ENCODE assay signal across 8 cellular contexts in genomic region chr6:167141667-167142432, GRCh38. TPM values are rescaled to one million over a fixed set of nuclear protein-coding genes. Genes with fewer than 3 reads are reported as not detected.
DNase-seq lines count a peak whose midpoint lies in the region; ATAC-seq and TF ChIP-seq lines count a peak whose summit lies in the region.

No MANE protein-coding gene starts in this region.

- no peak overlapping the region for H3K4me3 ChIP-seq in esophagus squamous epithelium

- H3K4me1 ChIP-seq in esophagus squamous epithelium = peaks cover 0 to 7% (median 0%) of the 10 kb centered on the region in 3 donors

- 38 to 47% methylated on average over 17 to 18 of the region's 18 CpGs for WGBS in esophagus squamous epithelium, 2 donors

- H3K9me3 ChIP-seq in esophagus squamous epithelium = no peaks in the 10 kb centered on the region

- no peak overlapping the region for H3K27ac Mint-ChIP-seq in HFFc6

- peak; percentile 55 for ATAC-seq in omental fat pad (ENCODE audit: low FRiP score)
- no peak for ATAC-seq in HG02840 (IDR thresholded peaks at IDR 0.05; ENCODE audit: low FRiP score, unreplicated experiment)

- TF ChIP-seq CTCF in HFFc6 (IDR thresholded peaks at IDR 0.05) = peak; percentile 18; the same call in 1 of the 2 replicates
- peak; percentile 47 to 75 (median 64) for TF ChIP-seq CTCF in esophagus squamous epithelium (IDR thresholded peaks at IDR 0.05)
- peak in 1 of 3 donors; percentile 17 for TF ChIP-seq CTCF in omental fat pad (IDR thresholded peaks at IDR 0.05)

- no peaks in the 10 kb centered on the region for H3K4me1 Mint-ChIP-seq in HFFc6 (ENCODE audit: low read depth)

- H3K27me3 ChIP-seq in esophagus squamous epithelium = peaks cover 0 to 58% (median 0%) of the 10 kb centered on the region in 4 donors

- no peak overlapping the region for H3K27ac ChIP-seq in esophagus squamous epithelium

- H3K36me3 Mint-ChIP-seq in HFFc6 (ENCODE audit: low read depth) = peaks cover 7% of the 10 kb centered on the region

- intact Hi-C loops in esophagus squamous epithelium (cut with DNase I) = loop anchor here (5.0 kb wide), 1 partner anchor 355 kb away; no protein-coding TSS in a partner anchor

- TF ChIP-seq POLR2A in esophagus squamous epithelium (IDR thresholded peaks at IDR 0.05) = no peak

- DNase-seq in NCI-H1417 (lab: John Stamatoyannopoulos, UW) (peak; percentile 40 to 76 (median 62)), NCI-H1417 treated with DMSO at 0.1 percent for 48 hours (lab: John Stamatoyannopoulos, UW) (no peak), HFFc6 (no peak), NCI-H2107 (lab: John Stamatoyannopoulos, UW) (peak; percentile 39), esophagus squamous epithelium (lab: John Stamatoyannopoulos, UW) (no peak), omental fat pad (ENCODE audit: low spot score) (no peak)
- peak; percentile 64 to 69 for DNase-seq in activated CD4-positive, alpha-beta T cell treated with anti-CD3 and anti-CD28 coated beads, Interleukin-2, amount 50 U/mL, for 48 hours

- H3K4me3 Mint-ChIP-seq in HFFc6 = no peak overlapping the region

- H3K36me3 ChIP-seq in esophagus squamous epithelium = no peaks in the 10 kb centered on the region

- H3K27me3 Mint-ChIP-seq in HFFc6 (ENCODE audit: insufficient read depth) = peaks cover 7% of the 10 kb centered on the region

- H3K9me3 Mint-ChIP-seq in HFFc6 = peaks cover 52% of the 10 kb centered on the region

RNA-seq across cellular contexts. Expression of gene GPR31, which starts 15.9 kb away (rescaled TPM):
- total RNA-seq in HFFc6 (2021; fragmentation: NEBNext Ultra II Directional; extraction: Animal tissue kit (Norgen Biotek cat#: 25700)) = not detected
- total RNA-seq in esophagus squamous epithelium (not detected), omental fat pad (not detected)

RNA-seq across cellular contexts. Expression of gene CCR6, which starts 19.0 kb away (rescaled TPM):
- not detected for total RNA-seq in HFFc6 (2021; fragmentation: NEBNext Ultra II Directional; extraction: Animal tissue kit (Norgen Biotek cat#: 25700))
- total RNA-seq in esophagus squamous epithelium (1 to 10 TPM in 1 of 4 donors, under 1 TPM in 2, not detected in 1; 0.23 to 2.4 (median 0.57) TPM), omental fat pad (1 to 10 TPM in 2 of 4 donors, under 1 TPM in 1, not detected in 1; 0.36 to 1.1 (median 1.1) TPM)

Comparison
In these comparisons a context has a peak if more than half of its experiments do, and no peak if none do; other contexts are left out.
1. DNase-seq: peak in NCI-H1417 (3 of 3), NCI-H2107 (single experiment) and activated CD4-positive, alpha-beta T cell treated with anti-CD3 and anti-CD28 coated beads, Interleukin-2, amount 50 U/mL, for 48 hours (2 of 2); none in NCI-H1417 treated with DMSO at 0.1 percent for 48 hours (single experiment), HFFc6 (single experiment), esophagus squamous epithelium (single experiment) and omental fat pad (single experiment).